In the genomic region with DNA sequence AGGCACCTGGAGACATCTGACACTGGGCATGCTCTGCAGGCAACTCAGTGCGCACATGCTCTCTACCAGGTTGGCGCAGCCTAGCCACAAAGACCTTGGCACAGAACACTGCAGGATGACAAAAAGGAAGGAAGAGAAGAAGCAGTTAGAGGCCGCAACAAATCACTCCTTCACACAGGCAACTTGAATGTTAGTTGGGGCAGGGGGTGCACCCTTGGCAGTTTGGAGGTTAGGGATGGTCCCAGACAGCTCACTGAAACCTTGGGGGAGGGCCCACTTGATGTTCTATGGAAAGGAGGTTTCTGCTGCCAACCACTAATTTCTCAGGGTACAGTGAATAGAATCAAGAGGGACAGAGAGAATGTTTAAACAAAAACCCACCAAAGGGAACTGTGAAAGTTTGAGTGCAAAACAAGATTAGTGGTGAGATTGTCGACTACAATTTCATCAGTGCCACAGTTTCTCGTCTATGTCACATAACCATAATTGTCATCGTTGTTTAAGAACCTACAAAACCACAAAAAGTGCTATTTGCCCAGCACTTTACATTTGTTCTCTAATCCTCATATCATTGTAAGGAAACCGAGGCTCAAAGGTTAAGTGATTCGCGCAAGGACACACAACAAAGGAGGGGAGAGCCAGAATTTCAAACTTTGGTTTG, we compare ENCODE assay signal across 1 cellular context.
TF ChIP-seq lines count a peak whose summit lies in the region.

No MANE protein-coding gene starts in this region.

TF ChIP-seq in H1, 55 proteins besides CTCF, POLR2A, EP300 and RAD21 (continued from another document):
- TF ChIP-seq, protein P1, sequence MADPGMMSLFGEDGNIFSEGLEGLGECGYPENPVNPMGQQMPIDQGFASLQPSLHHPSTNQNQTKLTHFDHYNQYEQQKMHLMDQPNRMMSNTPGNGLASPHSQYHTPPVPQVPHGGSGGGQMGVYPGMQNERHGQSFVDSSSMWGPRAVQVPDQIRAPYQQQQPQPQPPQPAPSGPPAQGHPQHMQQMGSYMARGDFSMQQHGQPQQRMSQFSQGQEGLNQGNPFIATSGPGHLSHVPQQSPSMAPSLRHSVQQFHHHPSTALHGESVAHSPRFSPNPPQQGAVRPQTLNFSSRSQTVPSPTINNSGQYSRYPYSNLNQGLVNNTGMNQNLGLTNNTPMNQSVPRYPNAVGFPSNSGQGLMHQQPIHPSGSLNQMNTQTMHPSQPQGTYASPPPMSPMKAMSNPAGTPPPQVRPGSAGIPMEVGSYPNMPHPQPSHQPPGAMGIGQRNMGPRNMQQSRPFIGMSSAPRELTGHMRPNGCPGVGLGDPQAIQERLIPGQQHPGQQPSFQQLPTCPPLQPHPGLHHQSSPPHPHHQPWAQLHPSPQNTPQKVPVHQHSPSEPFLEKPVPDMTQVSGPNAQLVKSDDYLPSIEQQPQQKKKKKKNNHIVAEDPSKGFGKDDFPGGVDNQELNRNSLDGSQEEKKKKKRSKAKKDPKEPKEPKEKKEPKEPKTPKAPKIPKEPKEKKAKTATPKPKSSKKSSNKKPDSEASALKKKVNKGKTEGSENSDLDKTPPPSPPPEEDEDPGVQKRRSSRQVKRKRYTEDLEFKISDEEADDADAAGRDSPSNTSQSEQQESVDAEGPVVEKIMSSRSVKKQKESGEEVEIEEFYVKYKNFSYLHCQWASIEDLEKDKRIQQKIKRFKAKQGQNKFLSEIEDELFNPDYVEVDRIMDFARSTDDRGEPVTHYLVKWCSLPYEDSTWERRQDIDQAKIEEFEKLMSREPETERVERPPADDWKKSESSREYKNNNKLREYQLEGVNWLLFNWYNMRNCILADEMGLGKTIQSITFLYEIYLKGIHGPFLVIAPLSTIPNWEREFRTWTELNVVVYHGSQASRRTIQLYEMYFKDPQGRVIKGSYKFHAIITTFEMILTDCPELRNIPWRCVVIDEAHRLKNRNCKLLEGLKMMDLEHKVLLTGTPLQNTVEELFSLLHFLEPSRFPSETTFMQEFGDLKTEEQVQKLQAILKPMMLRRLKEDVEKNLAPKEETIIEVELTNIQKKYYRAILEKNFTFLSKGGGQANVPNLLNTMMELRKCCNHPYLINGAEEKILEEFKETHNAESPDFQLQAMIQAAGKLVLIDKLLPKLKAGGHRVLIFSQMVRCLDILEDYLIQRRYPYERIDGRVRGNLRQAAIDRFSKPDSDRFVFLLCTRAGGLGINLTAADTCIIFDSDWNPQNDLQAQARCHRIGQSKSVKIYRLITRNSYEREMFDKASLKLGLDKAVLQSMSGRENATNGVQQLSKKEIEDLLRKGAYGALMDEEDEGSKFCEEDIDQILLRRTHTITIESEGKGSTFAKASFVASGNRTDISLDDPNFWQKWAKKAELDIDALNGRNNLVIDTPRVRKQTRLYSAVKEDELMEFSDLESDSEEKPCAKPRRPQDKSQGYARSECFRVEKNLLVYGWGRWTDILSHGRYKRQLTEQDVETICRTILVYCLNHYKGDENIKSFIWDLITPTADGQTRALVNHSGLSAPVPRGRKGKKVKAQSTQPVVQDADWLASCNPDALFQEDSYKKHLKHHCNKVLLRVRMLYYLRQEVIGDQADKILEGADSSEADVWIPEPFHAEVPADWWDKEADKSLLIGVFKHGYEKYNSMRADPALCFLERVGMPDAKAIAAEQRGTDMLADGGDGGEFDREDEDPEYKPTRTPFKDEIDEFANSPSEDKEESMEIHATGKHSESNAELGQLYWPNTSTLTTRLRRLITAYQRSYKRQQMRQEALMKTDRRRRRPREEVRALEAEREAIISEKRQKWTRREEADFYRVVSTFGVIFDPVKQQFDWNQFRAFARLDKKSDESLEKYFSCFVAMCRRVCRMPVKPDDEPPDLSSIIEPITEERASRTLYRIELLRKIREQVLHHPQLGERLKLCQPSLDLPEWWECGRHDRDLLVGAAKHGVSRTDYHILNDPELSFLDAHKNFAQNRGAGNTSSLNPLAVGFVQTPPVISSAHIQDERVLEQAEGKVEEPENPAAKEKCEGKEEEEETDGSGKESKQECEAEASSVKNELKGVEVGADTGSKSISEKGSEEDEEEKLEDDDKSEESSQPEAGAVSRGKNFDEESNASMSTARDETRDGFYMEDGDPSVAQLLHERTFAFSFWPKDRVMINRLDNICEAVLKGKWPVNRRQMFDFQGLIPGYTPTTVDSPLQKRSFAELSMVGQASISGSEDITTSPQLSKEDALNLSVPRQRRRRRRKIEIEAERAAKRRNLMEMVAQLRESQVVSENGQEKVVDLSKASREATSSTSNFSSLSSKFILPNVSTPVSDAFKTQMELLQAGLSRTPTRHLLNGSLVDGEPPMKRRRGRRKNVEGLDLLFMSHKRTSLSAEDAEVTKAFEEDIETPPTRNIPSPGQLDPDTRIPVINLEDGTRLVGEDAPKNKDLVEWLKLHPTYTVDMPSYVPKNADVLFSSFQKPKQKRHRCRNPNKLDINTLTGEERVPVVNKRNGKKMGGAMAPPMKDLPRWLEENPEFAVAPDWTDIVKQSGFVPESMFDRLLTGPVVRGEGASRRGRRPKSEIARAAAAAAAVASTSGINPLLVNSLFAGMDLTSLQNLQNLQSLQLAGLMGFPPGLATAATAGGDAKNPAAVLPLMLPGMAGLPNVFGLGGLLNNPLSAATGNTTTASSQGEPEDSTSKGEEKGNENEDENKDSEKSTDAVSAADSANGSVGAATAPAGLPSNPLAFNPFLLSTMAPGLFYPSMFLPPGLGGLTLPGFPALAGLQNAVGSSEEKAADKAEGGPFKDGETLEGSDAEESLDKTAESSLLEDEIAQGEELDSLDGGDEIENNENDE (IDR thresholded peaks at IDR 0.05; ENCODE audit: insufficient replicate concordance, low read length), result no peak
- TF ChIP-seq PHF8 (conservative IDR thresholded peaks at IDR 0.05; ENCODE audit: low read depth, low read length) (no peak), JUN (IDR thresholded peaks at IDR 0.05; ENCODE audit: low read depth, low read length) (no peak), ASH2L (IDR thresholded peaks at IDR 0.05; ENCODE audit: low read length) (no peak), MAFK (IDR thresholded peaks at IDR 0.05; ENCODE audit: low read depth, low read length) (no peak), ZNF274 (IDR thresholded peaks at IDR 0.05; ENCODE audit: borderline replicate concordance, extremely low read depth, low read length) (no peak), GTF2F1 (IDR thresholded peaks at IDR 0.05; ENCODE audit: borderline replicate concordance, low read depth, low read length) (no peak), CTBP2 (IDR thresholded peaks at IDR 0.05; ENCODE audit: borderline replicate concordance, insufficient read depth, insufficient read length, low read length) (no peak), CREB1 (IDR thresholded peaks at IDR 0.05) (no peak), CBX8 (IDR thresholded peaks at IDR 0.05; ENCODE audit: borderline replicate concordance, low read depth, low read length) (no peak), EGR1 (IDR thresholded peaks at IDR 0.05; ENCODE audit: borderline replicate concordance, low read depth, low read length) (no peak), POU5F1 (IDR thresholded peaks at IDR 0.05; ENCODE audit: low read depth, low read length) (no peak), TEAD4 (IDR thresholded peaks at IDR 0.05; ENCODE audit: low read depth, low read length) (no peak)
